Comparison of ENCODE assay signal across 1 cellular context in the genomic region with DNA sequence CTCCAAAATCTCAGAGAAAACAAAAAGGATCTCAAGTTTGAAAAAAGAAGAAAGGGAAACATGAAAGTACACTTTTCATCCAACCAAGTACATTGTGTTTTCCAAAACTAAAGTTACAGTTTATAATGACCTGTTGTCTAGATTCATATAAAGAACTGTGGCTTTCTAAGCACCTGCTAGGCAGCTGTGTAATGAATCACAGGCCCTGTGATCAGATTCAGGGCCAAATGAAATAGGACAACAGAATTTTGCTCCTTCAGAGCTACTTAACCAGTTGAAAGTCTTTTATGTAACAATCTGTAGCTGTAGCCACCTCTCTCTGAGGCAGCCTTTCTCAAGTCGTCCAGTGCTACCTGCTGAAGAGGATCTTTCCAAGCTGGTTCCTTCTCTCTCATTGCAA.
TF ChIP-seq lines count a peak whose summit lies in the region.

No MANE protein-coding gene starts in this region.

TF ChIP-seq in H1, 55 proteins besides CTCF, POLR2A, EP300 and RAD21:
- TF ChIP-seq ASH2L (IDR thresholded peaks at IDR 0.05; ENCODE audit: low read length) (no peak), RFX5 (IDR thresholded peaks at IDR 0.05; ENCODE audit: borderline replicate concordance, low read depth, low read length) (no peak), RXRA (IDR thresholded peaks at IDR 0.05; ENCODE audit: insufficient read depth, low read depth, low read length) (no peak), TAF7 (optimal IDR thresholded peaks at IDR 0.05; ENCODE audit: borderline replicate concordance, low read depth, low read length) (no peak), JUND (IDR thresholded peaks at IDR 0.05; ENCODE audit: low read length) (no peak), NRF1 (IDR thresholded peaks at IDR 0.05; ENCODE audit: low read depth, low read length) (no peak), TEAD4 (IDR thresholded peaks at IDR 0.05; ENCODE audit: low read depth, low read length) (no peak), TCF12 (IDR thresholded peaks at IDR 0.05; ENCODE audit: low read depth, low read length) (no peak), TBP (IDR thresholded peaks at IDR 0.05; ENCODE audit: low read depth, low read length) (no peak), GTF2F1 (IDR thresholded peaks at IDR 0.05; ENCODE audit: borderline replicate concordance, low read depth, low read length) (no peak), CHD1 (IDR thresholded peaks at IDR 0.05; ENCODE audit: low read depth, low read length) (no peak), SRF (IDR thresholded peaks at IDR 0.05; ENCODE audit: low read depth, low read length) (no peak), SUZ12 (IDR thresholded peaks at IDR 0.05; ENCODE audit: low read length) (no peak), YY1 (IDR thresholded peaks at IDR 0.05; ENCODE audit: low read depth, low read length) (no peak), RNF2 (IDR thresholded peaks at IDR 0.05; ENCODE audit: borderline replicate concordance, low read depth, low read length, missing control alignments, poor library complexity, severe bottlenecking) (no peak), EGR1 (IDR thresholded peaks at IDR 0.05; ENCODE audit: borderline replicate concordance, low read depth, low read length) (no peak), JUN (IDR thresholded peaks at IDR 0.05; ENCODE audit: low read depth, low read length) (no peak)
